In genomic region chr2:44562737-44563136, GRCh38 we compare ENCODE assay signal across 23 cellular contexts.
"Had no signal": no experiment of that assay in that cellular context is flagged by ENCODE, and none has a peak within 500 bp of the region (broad histone marks: within the 10 kb centered on the region; RNA-seq: fewer than 3 reads in every experiment).

No MANE protein-coding gene starts in this region.

- H3K4me3 ChIP-seq: esophagus muscularis mucosa, gastroesophageal sphincter, heart left ventricle, hepatocyte, lung, pancreas, smooth muscle cell, suprapubic skin, transverse colon, upper lobe of right lung, uterus had no signal

- DNase-seq: dermis blood vessel endothelial cell; effector memory CD4-positive, alpha-beta T cell; foreskin keratinocyte; heart left ventricle; kidney; naive B cell; pancreas; retina; stimulated activated CD4-positive, alpha-beta T cell treated with anti-CD3 and anti-CD28 coated beads, Interleukin-12 subunit alpha, Interleukin-12 subunit beta, amount 100 ng/mL, for 4 hours; stimulated activated CD4-positive, alpha-beta T cell treated with anti-CD3 and anti-CD28 coated beads, Interleukin-1b, Interleukin-23, amount 100 ng/mL, for 48 hours; stimulated activated CD4-positive, alpha-beta T cell treated with anti-CD3 and anti-CD28 coated beads, Interleukin-4, amount 100 ng/mL, for 1 hour; stimulated activated CD8-positive, alpha-beta memory T cell treated with anti-CD3 and anti-CD28 coated beads, Interleukin-4, amount 100 ng/mL, for 48 hours; stimulated activated naive CD4-positive, alpha-beta T cell; stimulated activated naive CD8-positive, alpha-beta T cell treated with anti-CD3 and anti-CD28 coated beads, Interleukin-15, amount 100 ng/mL, for 72 hours; transverse colon; upper lobe of right lung; uterus had no signal
